10 cellular contexts compared by ENCODE assay signal in genomic region chr12:116539905-116540482, GRCh38. TPM values are rescaled to one million over a fixed set of nuclear protein-coding genes. Genes with fewer than 3 reads are reported as not detected.
DNase-seq lines count a peak whose midpoint lies in the region; ATAC-seq and TF ChIP-seq lines count a peak whose summit lies in the region.
"Had no signal": no experiment of that assay in that cellular context is flagged by ENCODE, and none has a peak within 500 bp of the region (broad histone marks: within the 10 kb centered on the region; RNA-seq: fewer than 3 reads in every experiment).

No MANE protein-coding gene starts in this region.

- no peaks in the 10 kb centered on the region for H3K9me3 ChIP-seq in left lung
- H3K9me3 ChIP-seq: BLaER1, heart right ventricle had no signal

- peaks cover 18 to 48% of the 10 kb centered on the region in 2 donors for H3K4me1 ChIP-seq in left lung

- in situ Hi-C loops in brain microvascular endothelial cell (cut with HindIII; ENCODE audit: low pct_ligation_motif_present, low sequenced_read_pairs): no loop called here

- peaks cover 17 to 25% of the 10 kb centered on the region in 2 donors for H3K4me1 Mint-ChIP-seq in natural killer cell treated with Interleukin-12 subunit alpha and Interleukin-12 subunit beta and Interleukin-15 and Interleukin-18, amount 100 ng/mL, for 72 hours (ENCODE audit: low read depth in 2 of 2)
- H3K4me1 Mint-ChIP-seq in natural killer cell: no peaks in the 10 kb centered on the region

- ATAC-seq in natural killer cell treated with Interleukin-12 subunit alpha and Interleukin-12 subunit beta and Interleukin-15 and Interleukin-18, amount 100 ng/mL, for 72 hours: no peak
- ATAC-seq in natural killer cell (no peak), left lung (peak; percentile 49), GM18861 (IDR thresholded peaks at IDR 0.05; ENCODE audit: unreplicated experiment) (no peak), HG03159 (IDR thresholded peaks at IDR 0.05; ENCODE audit: unreplicated experiment) (no peak)

- H3K27me3 ChIP-seq in brain microvascular endothelial cell (replicated peaks) (no peaks in the 10 kb centered on the region), left lung (no peaks in the 10 kb centered on the region)
- H3K27me3 ChIP-seq: BLaER1, heart right ventricle had no signal

- no peak for TF ChIP-seq CTCF in natural killer cell (IDR thresholded peaks at IDR 0.05)
- TF ChIP-seq CTCF in brain microvascular endothelial cell (IDR thresholded peaks at IDR 0.05; ENCODE audit: low read depth, low read length, missing control alignments): no peak
- TF ChIP-seq CTCF in left lung (IDR thresholded peaks at IDR 0.05): no peak

- no peak overlapping the region for H3K4me3 ChIP-seq in brain microvascular endothelial cell (ENCODE audit: low read depth, low read length)
- no peak overlapping the region for H3K4me3 ChIP-seq in left lung
- H3K4me3 ChIP-seq: BLaER1 had no signal

- intact Hi-C loops in natural killer cell (cut with micrococcal nuclease) (no loop called here), left lung (cut with DNase I) (no loop called here)

- H3K4me3 Mint-ChIP-seq in natural killer cell treated with Interleukin-12 subunit alpha and Interleukin-12 subunit beta and Interleukin-15 and Interleukin-18, amount 100 ng/mL, for 72 hours: no peak overlapping the region
- H3K4me3 Mint-ChIP-seq in natural killer cell: no peak overlapping the region

- peaks cover 0 to 6% of the 10 kb centered on the region in 2 donors for H3K27me3 Mint-ChIP-seq in natural killer cell treated with Interleukin-12 subunit alpha and Interleukin-12 subunit beta and Interleukin-15 and Interleukin-18, amount 100 ng/mL, for 72 hours
- peaks cover 3 to 18% of the 10 kb centered on the region in 2 donors for H3K27me3 Mint-ChIP-seq in natural killer cell (ENCODE audit: low read depth in 2 of 2)

- peak; percentile 8 for DNase-seq in natural killer cell treated with Interleukin-12 subunit alpha and Interleukin-12 subunit beta and Interleukin-15 and Interleukin-18, amount 100 ng/mL, for 72 hours (ENCODE audit: low spot score)
- DNase-seq in natural killer cell (no peak), brain microvascular endothelial cell (peak; percentile 30), left lung (peak in 1 of 2 donors; percentile 56), NAMALWA (ENCODE audit: low spot score) (no peak), NCI-H146 treated with DMSO at 0.1 percent for 48 hours (lab: John Stamatoyannopoulos, UW; ENCODE audit: unreplicated experiment) (no peak)
- DNase-seq: heart right ventricle had no signal

- H3K9me3 Mint-ChIP-seq in natural killer cell treated with Interleukin-12 subunit alpha and Interleukin-12 subunit beta and Interleukin-15 and Interleukin-18, amount 100 ng/mL, for 72 hours: peaks cover 3% of the 10 kb centered on the region
- H3K9me3 Mint-ChIP-seq in natural killer cell: no peaks in the 10 kb centered on the region

- H3K36me3 ChIP-seq in brain microvascular endothelial cell (replicated peaks) (no peaks in the 10 kb centered on the region), left lung (no peaks in the 10 kb centered on the region)
- H3K36me3 ChIP-seq: BLaER1, heart right ventricle had no signal

- H3K27ac Mint-ChIP-seq in natural killer cell treated with Interleukin-12 subunit alpha and Interleukin-12 subunit beta and Interleukin-15 and Interleukin-18, amount 100 ng/mL, for 72 hours: no peak overlapping the region
- H3K27ac Mint-ChIP-seq in natural killer cell: no peak overlapping the region

- H3K36me3 Mint-ChIP-seq in natural killer cell treated with Interleukin-12 subunit alpha and Interleukin-12 subunit beta and Interleukin-15 and Interleukin-18, amount 100 ng/mL, for 72 hours: no peaks in the 10 kb centered on the region
- H3K36me3 Mint-ChIP-seq in natural killer cell: no peaks in the 10 kb centered on the region

- H3K27ac ChIP-seq in brain microvascular endothelial cell: no peak overlapping the region
- H3K27ac ChIP-seq in left lung: no peak overlapping the region
- H3K27ac ChIP-seq: BLaER1 had no signal

RNA-seq across cellular contexts. Expression of gene MAP1LC3B2, which starts 19.2 kb away (rescaled TPM):
- total RNA-seq in natural killer cell treated with Interleukin-12 subunit alpha and Interleukin-12 subunit beta and Interleukin-15 and Interleukin-18, amount 100 ng/mL, for 72 hours: 1 to 10 TPM; 1.2 to 2.8 TPM
- total RNA-seq in natural killer cell (1 to 10 TPM; 1.5 to 3.7 (median 3.3) TPM), left lung (1 to 10 TPM in 1 of 2 donors, not detected in 1; 1.5 TPM)

Comparison
In these comparisons a context has a peak if more than half of its experiments do, and no peak if none do; other contexts are left out.
1. DNase-seq: peak in natural killer cell treated with Interleukin-12 subunit alpha and Interleukin-12 subunit beta and Interleukin-15 and Interleukin-18, amount 100 ng/mL, for 72 hours (single experiment) and brain microvascular endothelial cell (single experiment); none in natural killer cell (single experiment), NAMALWA (single experiment) and NCI-H146 treated with DMSO at 0.1 percent for 48 hours (single experiment).